9 cellular contexts compared by ENCODE assay signal in genomic region chr7:116224492-116225098, GRCh38. TPM values are rescaled to one million over a fixed set of nuclear protein-coding genes. Genes with fewer than 3 reads are reported as not detected.
DNase-seq lines count a peak whose midpoint lies in the region; ATAC-seq and TF ChIP-seq lines count a peak whose summit lies in the region.
"Had no signal": no experiment of that assay in that cellular context is flagged by ENCODE, and none has a peak within 500 bp of the region (broad histone marks: within the 10 kb centered on the region; RNA-seq: fewer than 3 reads in every experiment).

No MANE protein-coding gene starts in this region.

- peaks cover 56 to 72% (median 61%) of the 10 kb centered on the region in 3 donors for H3K4me1 Mint-ChIP-seq in IgD-negative memory B cell
- H3K4me1 Mint-ChIP-seq in naive thymus-derived CD8-positive, alpha-beta T cell: peaks cover 42 to 93% (median 88%) of the 10 kb centered on the region in 4 donors

- TF ChIP-seq CTCF in left lung (IDR thresholded peaks at IDR 0.05): no peak

- peak overlapping the region in 2 of 3 donors; percentile 14 to 57 for H3K27ac Mint-ChIP-seq in IgD-negative memory B cell
- H3K27ac Mint-ChIP-seq in naive thymus-derived CD8-positive, alpha-beta T cell: peak overlapping the region in 9 of 10 donors; percentile 29 to 79 (median 71)

- no peaks in the 10 kb centered on the region for H3K9me3 Mint-ChIP-seq in IgD-negative memory B cell
- H3K9me3 Mint-ChIP-seq in naive thymus-derived CD8-positive, alpha-beta T cell: no peaks in the 10 kb centered on the region

- no peaks in the 10 kb centered on the region for H3K27me3 ChIP-seq in left lung

- H3K4me3 Mint-ChIP-seq in IgD-negative memory B cell: peak overlapping the region; percentile 2 to 87 (median 50)
- H3K4me3 Mint-ChIP-seq in naive thymus-derived CD8-positive, alpha-beta T cell: peak overlapping the region; percentile 26 to 82 (median 66)

- POLR2A ChIA-PET in naive thymus-derived CD8-positive, alpha-beta T cell (lab: Charles Lee): interaction anchor here (3.9 kb wide), 1 partner anchor 14 kb away, joined by 21 read pairs; the partner anchor contains the start of gene TES

- H3K27ac ChIP-seq in left lung: no peak overlapping the region

- no peaks in the 10 kb centered on the region for H3K9me3 ChIP-seq in left lung

- ATAC-seq in GM18520 (IDR thresholded peaks at IDR 0.05; ENCODE audit: unreplicated experiment) (peak; percentile 56), GM21619 (IDR thresholded peaks at IDR 0.05; ENCODE audit: unreplicated experiment) (peak; percentile 51), left lung (no peak)
- ATAC-seq in naive thymus-derived CD8-positive, alpha-beta T cell: peak; percentile 54 to 72

- DNase-seq in naive thymus-derived CD8-positive, alpha-beta T cell: no peak
- DNase-seq in DMS53 (lab: John Stamatoyannopoulos, UW) (no peak), GM19240 (ENCODE audit: insufficient read length, low spot score) (no peak), left lung (no peak), NCI-H526 treated with DMSO at 0.1 percent for 48 hours (lab: John Stamatoyannopoulos, UW) (no peak)
- DNase-seq: islet precursor cell had no signal

- intact Hi-C loops in left lung (cut with DNase I): no loop called here

- H3K36me3 Mint-ChIP-seq in IgD-negative memory B cell: peaks cover 2% of the 10 kb centered on the region
- peaks cover 0 to 2% (median 0%) of the 10 kb centered on the region in 3 donors for H3K36me3 Mint-ChIP-seq in naive thymus-derived CD8-positive, alpha-beta T cell

- no peaks in the 10 kb centered on the region for H3K36me3 ChIP-seq in left lung

- peaks cover 0 to 30% of the 10 kb centered on the region in 2 donors for H3K4me1 ChIP-seq in left lung

- H3K4me3 ChIP-seq in left lung: no peak overlapping the region

- H3K27me3 Mint-ChIP-seq in IgD-negative memory B cell: no peaks in the 10 kb centered on the region
- H3K27me3 Mint-ChIP-seq in naive thymus-derived CD8-positive, alpha-beta T cell: no peaks in the 10 kb centered on the region

RNA-seq across cellular contexts. Expression of gene TES, which starts 14.3 kb away (rescaled TPM):
- polyA plus RNA-seq in IgD-negative memory B cell: 150 TPM
- 100 to 1,000 TPM; 119 to 122 TPM for total RNA-seq in naive thymus-derived CD8-positive, alpha-beta T cell
- 100 to 1,000 TPM; 177 to 185 (median 181) TPM for polyA plus RNA-seq in naive thymus-derived CD8-positive, alpha-beta T cell
- 100 to 1,000 TPM in 1 of 2 donors, 10 to 100 TPM in 1; 86.9 to 113 TPM for total RNA-seq in left lung
